14 cellular contexts compared by ENCODE assay signal in the genomic region with DNA sequence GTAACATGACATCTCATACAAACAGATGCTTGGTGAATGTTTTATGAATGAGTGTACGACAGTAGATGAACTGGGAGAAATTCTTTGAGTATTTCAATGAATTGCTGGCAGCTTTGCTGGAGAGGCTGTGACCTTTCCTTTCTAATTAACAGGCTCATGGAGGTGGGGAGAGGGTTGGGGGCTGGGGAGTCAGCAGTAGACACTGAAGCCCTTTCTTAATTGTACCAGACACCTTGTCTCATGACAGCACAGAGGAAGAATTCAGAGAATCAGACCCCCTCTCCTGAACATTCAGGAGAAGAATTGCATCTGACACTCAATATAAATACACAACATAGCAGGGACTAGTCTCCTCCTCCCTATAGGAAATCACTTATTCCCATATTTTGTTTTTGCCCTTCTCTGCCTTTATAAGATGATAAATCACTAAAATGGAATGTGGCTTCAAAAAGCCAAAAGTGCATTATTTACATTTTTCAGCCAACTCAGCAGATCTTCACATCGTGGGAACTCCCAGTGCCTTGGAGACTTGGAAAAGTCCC.
A peak's percentile ranks its signal among the peaks of the same experiment; 100 is the strongest.
DNase-seq lines count a peak whose midpoint lies in the region; ATAC-seq and TF ChIP-seq lines count a peak whose summit lies in the region.
"Had no signal": no experiment of that assay in that cellular context is flagged by ENCODE, and none has a peak within 500 bp of the region (broad histone marks: within the 10 kb centered on the region; RNA-seq: fewer than 3 reads in every experiment).

No MANE protein-coding gene starts in this region.

- no peak overlapping the region for H3K4me3 Mint-ChIP-seq in endodermal cell
- H3K4me3 Mint-ChIP-seq in neural progenitor cell, result no peak overlapping the region
- no peak overlapping the region for H3K4me3 Mint-ChIP-seq in activated CD4-positive, alpha-beta T cell treated with anti-CD3 and anti-CD28 coated beads for 36 hours
- H3K4me3 Mint-ChIP-seq: activated CD4-positive, alpha-beta T cell treated with anti-CD3 and anti-CD28 coated beads, Interleukin-2, amount 10 ng/mL, durations not matched to agents 24 days and 14 days; CD4-positive, alpha-beta T cell had no signal

- H3K4me1 Mint-ChIP-seq in endodermal cell, result peaks cover 3% of the 10 kb centered on the region
- peaks cover 25% of the 10 kb centered on the region for H3K4me1 Mint-ChIP-seq in neural progenitor cell
- no peaks in the 10 kb centered on the region for H3K4me1 Mint-ChIP-seq in activated CD4-positive, alpha-beta T cell treated with anti-CD3 and anti-CD28 coated beads for 36 hours
- H3K4me1 Mint-ChIP-seq: activated CD4-positive, alpha-beta T cell treated with anti-CD3 and anti-CD28 coated beads, Interleukin-2, amount 10 ng/mL, durations not matched to agents 24 days and 14 days had no signal

- H3K4me3 ChIP-seq in BJ (ENCODE audit: low read depth, low read length), result no peak overlapping the region
- H3K4me3 ChIP-seq in Panc1 (ENCODE audit: low read depth in 2 of 2, low read length in 2 of 2), result no peak overlapping the region
- no peak overlapping the region for H3K4me3 ChIP-seq in endodermal cell (ENCODE audit: low read length)
- no peak overlapping the region for H3K4me3 ChIP-seq in neural progenitor cell
- no peak overlapping the region for H3K4me3 ChIP-seq in aorta (ENCODE audit: low read length in 2 of 2)
- no peak overlapping the region for H3K4me3 ChIP-seq in heart left ventricle
- H3K4me3 ChIP-seq: breast epithelium, mucosa of descending colon had no signal

- 0 out of 2 replicates have a peak, but pooled peaks cover 3% of the 10 kb centered on the region for H3K4me1 ChIP-seq in Panc1 (ENCODE audit: control insufficient read depth, insufficient read depth, low read length)
- no peaks in the 10 kb centered on the region for H3K4me1 ChIP-seq in endodermal cell (ENCODE audit: control insufficient read depth, insufficient read depth, low read length)
- H3K4me1 ChIP-seq in neural progenitor cell, result peaks cover 13% of the 10 kb centered on the region
- H3K4me1 ChIP-seq in aorta (ENCODE audit: control insufficient read depth in 1 of 2, insufficient read depth in 2 of 2, low read length in 2 of 2), result no peaks in the 10 kb centered on the region
- H3K4me1 ChIP-seq in heart left ventricle, result peaks cover 0 to 9% (median 0%) of the 10 kb centered on the region in 12 donors
- H3K4me1 ChIP-seq: breast epithelium had no signal

- H3K9ac ChIP-seq in endodermal cell (ENCODE audit: extremely low read depth, low read length, poor library complexity, severe bottlenecking), result no peak overlapping the region
- H3K9ac ChIP-seq in neural progenitor cell, result no peak overlapping the region

- POLR2A ChIA-PET in BJ (lab: Charles Lee) (interaction anchor here (0.8 kb wide), 1 partner anchor 69 kb away, joined by 3 read pairs; no protein-coding TSS in a partner anchor), Panc1 (lab: Charles Lee) (no interaction called here)
- POLR2A ChIA-PET in activated CD4-positive, alpha-beta T cell treated with anti-CD3 and anti-CD28 coated beads for 36 hours (lab: Charles Lee), result no interaction called here

- CTCF ChIA-PET in BJ (lab: Yijun Ruan, JAX) (interaction anchor here (0.7 to 1.1 kb wide), 7 partner anchors 11 to 194 kb away, joined by 3 to 4 read pairs (median 3); a partner anchor contains a TSS), Panc1 (lab: Charles Lee) (no interaction called here)
- CTCF ChIA-PET in activated CD4-positive, alpha-beta T cell treated with anti-CD3 and anti-CD28 coated beads for 36 hours (lab: Charles Lee), result interaction anchor here (0.6 kb wide), 1 partner anchor 120 kb away, joined by 3 read pairs; no protein-coding TSS in a partner anchor

- TF ChIP-seq POLR2A in heart left ventricle (IDR thresholded peaks at IDR 0.05), result no peak

- no peaks in the 10 kb centered on the region for H3K79me2 ChIP-seq in neural progenitor cell (ENCODE audit: low read depth)

- H3K9me3 ChIP-seq in Panc1 (ENCODE audit: control insufficient read depth, insufficient read depth, low read depth, low read length) (no peaks in the 10 kb centered on the region), endodermal cell (ENCODE audit: control insufficient read depth, low read length) (no peaks in the 10 kb centered on the region), neural progenitor cell (ENCODE audit: low read depth) (no peaks in the 10 kb centered on the region), aorta (ENCODE audit: control insufficient read depth, low read length) (no peaks in the 10 kb centered on the region), heart left ventricle (no peaks in the 10 kb centered on the region)
- H3K9me3 ChIP-seq: breast epithelium, mucosa of descending colon had no signal

- H2AFZ ChIP-seq in neural progenitor cell (replicated peaks), result no peak overlapping the region

- no peaks in the 10 kb centered on the region for H3K9me3 Mint-ChIP-seq in endodermal cell
- H3K9me3 Mint-ChIP-seq in neural progenitor cell, result no peaks in the 10 kb centered on the region
- no peaks in the 10 kb centered on the region for H3K9me3 Mint-ChIP-seq in activated CD4-positive, alpha-beta T cell treated with anti-CD3 and anti-CD28 coated beads for 36 hours (ENCODE audit: low read depth)
- H3K9me3 Mint-ChIP-seq: activated CD4-positive, alpha-beta T cell treated with anti-CD3 and anti-CD28 coated beads, Interleukin-2, amount 10 ng/mL, durations not matched to agents 24 days and 14 days; CD4-positive, alpha-beta T cell had no signal

- no peaks in the 10 kb centered on the region for H3K36me3 ChIP-seq in BJ (ENCODE audit: control insufficient read depth, insufficient read depth, low read length)
- H3K36me3 ChIP-seq in Panc1 (ENCODE audit: control insufficient read depth, insufficient read depth, low read length), result no peaks in the 10 kb centered on the region
- no peaks in the 10 kb centered on the region for H3K36me3 ChIP-seq in endodermal cell (ENCODE audit: control insufficient read depth, insufficient read depth, low read length)
- H3K36me3 ChIP-seq in neural progenitor cell, result no peaks in the 10 kb centered on the region
- no peaks in the 10 kb centered on the region for H3K36me3 ChIP-seq in aorta (ENCODE audit: control insufficient read depth in 1 of 2, insufficient read depth in 2 of 2, low read length in 1 of 2)
- H3K36me3 ChIP-seq in heart left ventricle, result no peaks in the 10 kb centered on the region
- H3K36me3 ChIP-seq: breast epithelium had no signal

- ATAC-seq in Panc1 (peak; percentile 72), aorta (ENCODE audit: low FRiP score) (no peak), heart left ventricle (no peak)
- ATAC-seq in activated CD4-positive, alpha-beta T cell treated with anti-CD3 and anti-CD28 coated beads for 36 hours, result no peak

- H3K27ac ChIP-seq in Panc1 (ENCODE audit: low read length) (peak overlapping the region; percentile 20; the same call in 1 of the 2 replicates), endodermal cell (ENCODE audit: low read depth, low read length) (peak overlapping the region; percentile 42), neural progenitor cell (no peak overlapping the region), aorta (ENCODE audit: low read depth in 1 of 2, low read length in 2 of 2) (no peak overlapping the region), heart left ventricle (no peak overlapping the region)
- H3K27ac ChIP-seq: breast epithelium had no signal

- no peaks in the 10 kb centered on the region for H3K36me3 Mint-ChIP-seq in endodermal cell (ENCODE audit: low read depth)
- no peaks in the 10 kb centered on the region for H3K36me3 Mint-ChIP-seq in neural progenitor cell
- no peaks in the 10 kb centered on the region for H3K36me3 Mint-ChIP-seq in activated CD4-positive, alpha-beta T cell treated with anti-CD3 and anti-CD28 coated beads for 36 hours (ENCODE audit: low read depth)

- 57 to 81% methylated on average over 1 to 2 of the region's 2 CpGs for WGBS in endodermal cell (ENCODE audit: insufficient coverage in 1 of 2, insufficient read length in 1 of 2), 2 experiments
- WGBS in aorta, 2 donors, result 48 to 53% methylated on average over 2 of the region's 2 CpGs
- 42 to 56% (median 46%) methylated on average over 2 of the region's 2 CpGs for WGBS in heart left ventricle, 4 donors

- intact Hi-C loops in Panc1 (cut with micrococcal nuclease; ENCODE audit: unreplicated experiment) (no loop called here), aorta (cut with DNase I) (no loop called here), heart left ventricle (cut with DNase I) (no loop called here)
- intact Hi-C loops in activated CD4-positive, alpha-beta T cell treated with anti-CD3 and anti-CD28 coated beads for 36 hours (cut with DNase I, micrococcal nuclease), result no loop called here

- in situ Hi-C loops in Panc1 (cut with HindIII; ENCODE audit: low pct_unique_long_range_greater_than_20kb, low sequenced_read_pairs), result no loop called here

- H3K4me2 ChIP-seq in neural progenitor cell, result no peak overlapping the region

- H3K27me3 ChIP-seq in BJ (ENCODE audit: control insufficient read depth, insufficient read depth, low read length) (no peaks in the 10 kb centered on the region), Panc1 (ENCODE audit: control insufficient read depth, insufficient read depth, low read length) (no peaks in the 10 kb centered on the region), endodermal cell (ENCODE audit: control insufficient read depth, insufficient read depth, low read length, poor library complexity, severe bottlenecking) (no peaks in the 10 kb centered on the region), neural progenitor cell (no peaks in the 10 kb centered on the region), aorta (ENCODE audit: control insufficient read depth in 1 of 2, insufficient read depth in 2 of 2, low read length in 1 of 2) (no peaks in the 10 kb centered on the region), heart left ventricle (no peaks in the 10 kb centered on the region)
- H3K27me3 ChIP-seq: breast epithelium had no signal

- no peak for TF ChIP-seq CTCF in BJ (IDR thresholded peaks at IDR 0.05; ENCODE audit: insufficient read depth, low read depth, low read length)
- no peak for TF ChIP-seq CTCF in Panc1 (IDR thresholded peaks at IDR 0.05)
- TF ChIP-seq CTCF in endodermal cell (conservative IDR thresholded peaks at IDR 0.05), result no peak
- no peak for TF ChIP-seq CTCF in neural progenitor cell (IDR thresholded peaks at IDR 0.05)
- no peak for TF ChIP-seq CTCF in heart left ventricle (IDR thresholded peaks at IDR 0.05)

- no peak overlapping the region for H3K27ac Mint-ChIP-seq in endodermal cell
- H3K27ac Mint-ChIP-seq in neural progenitor cell, result peak overlapping the region; percentile 39
- H3K27ac Mint-ChIP-seq in activated CD4-positive, alpha-beta T cell treated with anti-CD3 and anti-CD28 coated beads for 36 hours, result no peak overlapping the region
- H3K27ac Mint-ChIP-seq: activated CD4-positive, alpha-beta T cell treated with anti-CD3 and anti-CD28 coated beads, Interleukin-2, amount 10 ng/mL, durations not matched to agents 24 days and 14 days; CD4-positive, alpha-beta T cell had no signal

- no peaks in the 10 kb centered on the region for H4K20me1 ChIP-seq in neural progenitor cell (ENCODE audit: low read depth)

- peaks cover 8% of the 10 kb centered on the region for H3F3A ChIP-seq in neural progenitor cell (ENCODE audit: low read depth)

- H3K27me3 Mint-ChIP-seq in endodermal cell (ENCODE audit: insufficient read depth), result no peaks in the 10 kb centered on the region
- peaks cover 3% of the 10 kb centered on the region for H3K27me3 Mint-ChIP-seq in neural progenitor cell (ENCODE audit: insufficient read depth, low read depth)
- H3K27me3 Mint-ChIP-seq in activated CD4-positive, alpha-beta T cell treated with anti-CD3 and anti-CD28 coated beads for 36 hours, result peaks cover 2% of the 10 kb centered on the region
- H3K27me3 Mint-ChIP-seq: CD4-positive, alpha-beta T cell had no signal

- BruUV-seq in Panc1 (replicated peaks; lab: Mats Ljungman, UMichigan), result no TSS peak

- peak; percentile 87 for DNase-seq in BJ (ENCODE audit: low read depth)
- no peak for DNase-seq in Panc1 (ENCODE audit: low read depth, low spot score)
- no peak for DNase-seq in endodermal cell
- DNase-seq in neural progenitor cell (ENCODE audit: low spot score), result no peak
- no peak for DNase-seq in aorta
- DNase-seq in Kasumi-1 (lab: John Stamatoyannopoulos, UW), result no peak
- DNase-seq in activated CD4-positive, alpha-beta T cell treated with anti-CD3 and anti-CD28 coated beads for 36 hours, result no peak
- DNase-seq in heart left ventricle, result no peak
- DNase-seq: activated CD4-positive, alpha-beta T cell treated with anti-CD3 and anti-CD28 coated beads, Interleukin-2, amount 10 ng/mL, durations not matched to agents 24 days and 14 days; CD4-positive, alpha-beta T cell; mucosa of descending colon; retina; T-helper 1 cell had no signal

Comparison
In these comparisons a context has a peak if more than half of its experiments do, and no peak if none do; other contexts are left out.
1. H3K27ac ChIP-seq: peak in Panc1 (single experiment) and endodermal cell (single experiment); none in neural progenitor cell (single experiment), aorta (0 of 2) and heart left ventricle (0 of 12).